In the genomic region with DNA sequence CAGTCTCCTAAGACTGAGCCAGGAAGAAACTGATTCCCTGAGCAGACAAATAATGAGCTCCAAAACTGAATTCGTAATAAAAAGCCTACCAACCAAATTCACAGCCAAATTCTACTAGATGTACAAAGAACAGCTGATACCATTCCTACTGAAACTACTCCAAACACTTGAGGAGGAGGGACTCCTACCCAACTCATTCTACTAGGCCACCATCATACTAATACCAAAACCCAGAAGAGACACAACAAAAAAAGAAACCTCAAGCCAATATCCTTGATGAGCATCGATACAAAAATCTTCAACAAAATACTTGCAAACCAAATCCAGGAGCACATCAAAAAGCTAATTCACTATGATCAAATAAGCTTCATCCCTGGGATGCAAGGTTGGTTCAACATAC, we compare ENCODE assay signal across 31 cellular contexts. TPM values are rescaled to one million over a fixed set of nuclear protein-coding genes. Genes with fewer than 3 reads are reported as not detected.
"Had no signal": no experiment of that assay in that cellular context is flagged by ENCODE, and none has a peak within 500 bp of the region (broad histone marks: within the 10 kb centered on the region; RNA-seq: fewer than 3 reads in every experiment).

No MANE protein-coding gene starts in this region.

- H3K27me3 Mint-ChIP-seq: activated CD4-positive, alpha-beta memory T cell treated with anti-CD3 and anti-CD28 coated beads for 36 hours; activated CD4-positive, alpha-beta T cell treated with anti-CD3 and anti-CD28 coated beads for 36 hours; activated CD4-positive, alpha-beta T cell treated with anti-CD3 and anti-CD28 coated beads, Interleukin-2, amount 10 ng/mL, durations not matched to agents 24 days and 14 days; activated naive CD8-positive, alpha-beta T cell; activated T-cell treated with anti-CD3 and anti-CD28 coated beads, Interleukin-2, amount 50 U/mL, for 24 hours; dendritic cell treated with granulocyte-macrophage colony-stimulating factor and Interleukin-4, amounts not matched to agents 40 ng/mL and 50 ng/mL, for 4 days had no signal

- H3K36me3 ChIP-seq: esophagus muscularis mucosa, gastrocnemius medialis, heart left ventricle had no signal

- H3K9me3 ChIP-seq: body of pancreas, esophagus muscularis mucosa, gastrocnemius medialis had no signal

- ATAC-seq: activated CD4-positive, alpha-beta T cell treated with anti-CD3 and anti-CD28 coated beads for 36 hours; activated T-cell treated with anti-CD3 and anti-CD28 coated beads, Interleukin-2, amount 50 U/mL, for 72 hours; body of pancreas; foreskin keratinocyte; gastrocnemius medialis; heart left ventricle had no signal

- H3K4me3 Mint-ChIP-seq: activated CD4-positive, alpha-beta memory T cell treated with anti-CD3 and anti-CD28 coated beads for 36 hours; activated CD4-positive, alpha-beta T cell treated with anti-CD3 and anti-CD28 coated beads for 36 hours; activated CD4-positive, alpha-beta T cell treated with anti-CD3 and anti-CD28 coated beads, Interleukin-2, amount 10 ng/mL, durations not matched to agents 24 days and 14 days; activated naive CD8-positive, alpha-beta T cell; activated T-cell treated with anti-CD3 and anti-CD28 coated beads, Interleukin-2, amount 50 U/mL, for 24 hours; dendritic cell treated with granulocyte-macrophage colony-stimulating factor and Interleukin-4, amounts not matched to agents 40 ng/mL and 50 ng/mL, for 4 days; endodermal cell had no signal

- H3K4me1 ChIP-seq: body of pancreas, foreskin keratinocyte had no signal

- H3K27ac Mint-ChIP-seq: activated CD4-positive, alpha-beta memory T cell treated with anti-CD3 and anti-CD28 coated beads for 36 hours; activated CD4-positive, alpha-beta T cell treated with anti-CD3 and anti-CD28 coated beads for 36 hours; activated CD4-positive, alpha-beta T cell treated with anti-CD3 and anti-CD28 coated beads, Interleukin-2, amount 10 ng/mL, durations not matched to agents 24 days and 14 days; activated T-cell treated with anti-CD3 and anti-CD28 coated beads, Interleukin-2, amount 50 U/mL, for 24 hours; activated T-cell treated with anti-CD3 and anti-CD28 coated beads, Interleukin-2, amount 50 U/mL, for 72 hours; dendritic cell treated with granulocyte-macrophage colony-stimulating factor and Interleukin-4, amounts not matched to agents 40 ng/mL and 50 ng/mL, for 4 days; endodermal cell had no signal

- H3K4me3 ChIP-seq: body of pancreas, coronary artery, dorsolateral prefrontal cortex, esophagus muscularis mucosa, gastrocnemius medialis, heart left ventricle had no signal

- H3K27me3 ChIP-seq: body of pancreas, dorsolateral prefrontal cortex, esophagus muscularis mucosa, foreskin keratinocyte, gastrocnemius medialis, heart left ventricle had no signal

- DNase-seq: activated CD4-positive, alpha-beta memory T cell treated with anti-CD3 and anti-CD28 coated beads for 36 hours; activated CD4-positive, alpha-beta T cell treated with anti-CD3 and anti-CD28 coated beads for 36 hours; activated CD4-positive, alpha-beta T cell treated with anti-CD3 and anti-CD28 coated beads, Interleukin-2, amount 10 ng/mL, durations not matched to agents 24 days and 14 days; activated CD4-positive, CD25-positive, alpha-beta regulatory T cell; activated CD4-positive, CD25-positive, alpha-beta regulatory T cell treated with anti-CD3 and anti-CD28 coated beads, Interleukin-2, amount 50 U/mL, for 72 hours; activated CD8-positive, alpha-beta memory T cell treated with anti-CD3 and anti-CD28 coated beads, Interleukin-2, amount 50 U/mL, for 48 hours; activated effector memory CD4-positive, alpha-beta T cell treated with Interleukin-2 at 50 U/mL for 16 hours; activated gamma-delta T cell treated with Interleukin-2 at 50 U/mL for 16 hours; activated naive CD4-positive, alpha-beta T cell treated with anti-CD3 and anti-CD28 coated beads, Interleukin-2, amount 50 U/mL, for 16 hours; activated naive CD4-positive, alpha-beta T cell treated with Interleukin-2 at 50 U/mL for 16 hours; activated T-cell treated with anti-CD3 and anti-CD28 coated beads for 4 hours; activated T-cell treated with anti-CD3 and anti-CD28 coated beads, Interleukin-2, amount 50 U/mL, for 24 hours; activated T-cell treated with anti-CD3 and anti-CD28 coated beads, Interleukin-2, amount 50 U/mL, for 72 hours; amniotic stem cell; anterior cingulate cortex; body of pancreas; caudate nucleus; dorsolateral prefrontal cortex; effector memory CD4-positive, alpha-beta T cell; endodermal cell; erythroblast; foreskin keratinocyte; gastrocnemius medialis; glutamatergic neuron; heart left ventricle had no signal

- H3K27ac ChIP-seq: body of pancreas, coronary artery, dorsolateral prefrontal cortex, esophagus muscularis mucosa, foreskin keratinocyte, heart left ventricle had no signal

RNA-seq across cellular contexts. Expression of gene RNU4ATAC, which starts 20.0 kb away (rescaled TPM):
- total RNA-seq: activated CD4-positive, alpha-beta memory T cell treated with anti-CD3 and anti-CD28 coated beads for 36 hours; activated CD4-positive, alpha-beta T cell treated with anti-CD3 and anti-CD28 coated beads for 36 hours; activated CD4-positive, alpha-beta T cell treated with anti-CD3 and anti-CD28 coated beads, Interleukin-2, amount 10 ng/mL, durations not matched to agents 24 days and 14 days; activated T-cell treated with anti-CD3 and anti-CD28 coated beads, Interleukin-2, amount 50 U/mL, for 72 hours; body of pancreas; endodermal cell; esophagus muscularis mucosa; foreskin keratinocyte; gastrocnemius medialis; heart left ventricle; T-helper 1 cell treated with Interleukin-12 subunit alpha and Interleukin-12 subunit beta and Interleukin-4 antibody, amounts not matched to agents 30 ng/mL and 1 ng/mL, for 36 hours had no signal
- polyA plus RNA-seq: adipose tissue, foreskin keratinocyte, heart left ventricle had no signal
